In the genomic region with DNA sequence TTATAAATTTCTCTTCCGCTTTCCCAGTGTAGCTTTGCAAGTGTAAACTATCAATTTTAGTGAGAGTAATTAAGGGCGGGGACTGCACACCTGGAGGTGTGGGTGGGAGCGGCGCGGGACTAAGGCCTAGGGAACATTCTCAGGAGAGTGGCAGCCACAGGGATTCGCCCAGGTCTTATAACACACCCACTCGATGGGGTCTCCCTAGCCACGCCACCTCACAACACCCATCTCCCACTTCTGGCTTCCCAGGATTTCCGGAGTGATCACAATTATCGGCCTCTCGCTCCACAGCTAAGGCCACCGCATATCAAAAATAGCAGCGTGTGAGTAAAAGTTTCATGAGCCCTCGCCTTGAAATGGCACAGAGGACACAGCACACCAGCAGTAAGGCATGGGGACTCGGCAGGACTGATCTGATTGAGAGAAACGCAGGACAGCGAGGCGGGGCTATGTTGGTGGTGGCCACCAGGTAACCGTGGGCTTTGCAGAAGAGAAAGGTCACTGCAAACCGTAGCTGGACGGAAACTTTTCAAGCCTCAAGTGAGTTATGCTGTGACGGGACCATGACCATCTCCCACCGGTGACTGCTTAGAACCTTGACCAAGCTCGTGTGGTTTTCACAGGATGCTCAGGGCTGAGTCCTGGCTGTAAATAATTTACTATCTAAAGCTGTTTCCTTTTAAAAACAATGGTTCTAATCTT, we compare ENCODE assay signal across 8 cellular contexts. TPM values are rescaled to one million over a fixed set of nuclear protein-coding genes. Genes with fewer than 3 reads are reported as not detected.
A peak's percentile ranks its signal among the peaks of the same experiment; 100 is the strongest.
DNase-seq lines count a peak whose midpoint lies in the region; ATAC-seq, FAIRE-seq and TF ChIP-seq lines count a peak whose summit lies in the region.

No MANE protein-coding gene starts in this region.

- intact Hi-C loops in OCI-LY7 (cut with micrococcal nuclease; ENCODE audit: unreplicated experiment), result no loop called here

- H3K27me3 ChIP-seq in iPS-15b (ENCODE audit: control insufficient read depth, insufficient read depth, low read length), result peaks cover 12% of the 10 kb centered on the region

- H3K9me3 ChIP-seq in iPS-15b (ENCODE audit: control insufficient read depth, insufficient read depth, low read length) (no peaks in the 10 kb centered on the region), OCI-LY7 (ENCODE audit: low read length) (no peaks in the 10 kb centered on the region)

- peak overlapping the region; percentile 90 for H3K4me3 Mint-ChIP-seq in WTC11

- POLR2A ChIA-PET in WTC11 (lab: Charles Lee), result interaction anchor here (0.6 kb wide), 1 partner anchor 527 kb away, joined by 3 read pairs; no protein-coding TSS in a partner anchor
- POLR2A ChIA-PET in OCI-LY7 (lab: Charles Lee), result no interaction called here

- no peak for FAIRE-seq in GM12891 (lab: Jason Lieb, UNC)

- H3K36me3 Mint-ChIP-seq in WTC11, result no peaks in the 10 kb centered on the region

- no peak overlapping the region for H3K27ac Mint-ChIP-seq in WTC11

- peaks cover 46% of the 10 kb centered on the region for H3K4me1 Mint-ChIP-seq in WTC11

- H3K4me3 ChIP-seq in iPS-15b (ENCODE audit: low read depth, low read length) (peak overlapping the region; percentile 63), skin epidermis (peak overlapping the region; percentile 47 to 73 (median 54)), OCI-LY7 (ENCODE audit: low read depth, low read length, poor library complexity, severe bottlenecking) (no peak overlapping the region)

- ATAC-seq in GM21381 (IDR thresholded peaks at IDR 0.05; ENCODE audit: unreplicated experiment) (peak; percentile 68), WTC11 (peak; percentile 4; the same call in 1 of the 2 replicates), HG02884 (IDR thresholded peaks at IDR 0.05; ENCODE audit: unreplicated experiment) (no peak)

- no TSS peak for BruUV-seq in OCI-LY7 (replicated peaks; lab: Mats Ljungman, UMichigan)

- H3K9me2 ChIP-seq in OCI-LY7 (ENCODE audit: insufficient read depth, low read length), result no peaks in the 10 kb centered on the region

- TF ChIP-seq POLR2A in GM12891 (IDR thresholded peaks at IDR 0.05; ENCODE audit: low read depth, low read length), result no peak

- DNase-seq in WTC11 (ENCODE audit: low spot score) (peak; percentile 29), OCI-LY7 (ENCODE audit: low spot score) (no peak), GM12891 (ENCODE audit: insufficient read length, low spot score) (no peak)
- DNase-seq in activated CD4-positive, alpha-beta T cell treated with anti-CD3 and anti-CD28 coated beads for 1 hour, result no peak

- H3K27ac ChIP-seq in skin epidermis (peak overlapping the region in 19 of 21 experiments; percentile 56 to 96 (median 85)), OCI-LY7 (ENCODE audit: low read depth, low read length, poor library complexity, severe bottlenecking) (no peak overlapping the region)

- H3K36me3 ChIP-seq in iPS-15b (ENCODE audit: control insufficient read depth, insufficient read depth, low read length) (no peaks in the 10 kb centered on the region), OCI-LY7 (ENCODE audit: insufficient read depth, low read length) (no peaks in the 10 kb centered on the region)

- TF ChIP-seq CTCF in WTC11 (IDR thresholded peaks at IDR 0.05) (no peak), OCI-LY7 (conservative IDR thresholded peaks at IDR 0.05; ENCODE audit: low read length) (no peak)

- H3K9me3 Mint-ChIP-seq in WTC11, result no peaks in the 10 kb centered on the region

- H3K9ac ChIP-seq in iPS-15b (ENCODE audit: low read depth, low read length), result no peak overlapping the region

- no peaks in the 10 kb centered on the region for H3K79me2 ChIP-seq in OCI-LY7 (ENCODE audit: insufficient read depth, low read depth, low read length)

- H3K4me1 ChIP-seq in iPS-15b (ENCODE audit: control insufficient read depth, insufficient read depth, low read length) (no peaks in the 10 kb centered on the region), OCI-LY7 (ENCODE audit: insufficient read depth, low read length, poor library complexity, severe bottlenecking) (no peaks in the 10 kb centered on the region)

- no peak overlapping the region for H3K4me2 ChIP-seq in OCI-LY7 (ENCODE audit: low read length)

- CTCF ChIA-PET in WTC11 (lab: Charles Lee) (interaction anchor here (0.7 to 0.8 kb wide), 2 partner anchors 261 to 680 kb away, joined by 3 to 6 read pairs; no protein-coding TSS in a partner anchor), OCI-LY7 (lab: Charles Lee; ENCODE audit: unreplicated experiment) (no interaction called here)

- H4K20me1 ChIP-seq in OCI-LY7 (ENCODE audit: insufficient read depth, low read length), result no peaks in the 10 kb centered on the region

- no peak overlapping the region for H2AFZ ChIP-seq in OCI-LY7 (ENCODE audit: low read length)

- peaks cover 29% of the 10 kb centered on the region for H3K27me3 Mint-ChIP-seq in WTC11 (ENCODE audit: low read depth)

TF ChIP-seq in WTC11, 78 proteins besides CTCF, POLR2A, EP300 and RAD21:
- TF ChIP-seq GTF2I (CRISPR knock-in tag; conservative IDR thresholded peaks at IDR 0.05) (no peak), FOXP1 (CRISPR knock-in tag; IDR thresholded peaks at IDR 0.05; ENCODE audit: borderline replicate concordance) (no peak), SP1 (CRISPR knock-in tag; conservative IDR thresholded peaks at IDR 0.05) (0 out of 2 replicates have a peak, but pooled peaks have one; percentile 8)

TF ChIP-seq in GM12891, 5 proteins besides CTCF, POLR2A, EP300 and RAD21:
- TF ChIP-seq PAX5 (IDR thresholded peaks at IDR 0.05; ENCODE audit: insufficient read depth, low read length, severe bottlenecking), result no peak
- no peak for TF ChIP-seq POLR2AphosphoS5 (IDR thresholded peaks at IDR 0.05; ENCODE audit: low read depth, low read length)
- TF ChIP-seq POU2F2 (IDR thresholded peaks at IDR 0.05; ENCODE audit: low read depth, low read length), result no peak
- TF ChIP-seq SPI1 (IDR thresholded peaks at IDR 0.05; ENCODE audit: low read depth, low read length), result no peak

RNA-seq across cellular contexts. Expression of gene LPAR1, which starts 1.1 kb away (rescaled TPM):
- 3.3 to 4.9 TPM (median 4.0 TPM) in 3 replicates for total RNA-seq in WTC11 (2021)
- total RNA-seq in OCI-LY7 (2014; rRNA removed; shearing (Covaris generic)), result not detected in 2 replicates
- total RNA-seq in OCI-LY7 (2022), result not detected in 2 replicates
- polyA plus RNA-seq in GM12891 (2012; ENCODE audit: low read depth, missing spikeins), result 0.22 TPM
